In genomic region chr9:128215491-128216404, GRCh38 we compare ENCODE assay signal across 1 cellular context.
A peak's percentile ranks its signal among the peaks of the same experiment; 100 is the strongest.
TF ChIP-seq lines count a peak whose summit lies in the region.

No MANE protein-coding gene starts in this region.

TF ChIP-seq in HepG2, 621 proteins besides CTCF, POLR2A, EP300 and RAD21:
- TF ChIP-seq FOSL2 (CRISPR knock-in tag; IDR thresholded peaks at IDR 0.05) (peak; percentile 51; the same call in 1 of the 2 replicates), ZNF24 (IDR thresholded peaks at IDR 0.05) (no peak), ZNF143 (CRISPR knock-in tag; IDR thresholded peaks at IDR 0.05) (no peak), HCFC1 (IDR thresholded peaks at IDR 0.05; ENCODE audit: low read depth, low read length) (no peak), MBNL3 (CRISPR knock-in tag; conservative IDR thresholded peaks at IDR 0.05) (no peak), ZFP36L1 (CRISPR knock-in tag; IDR thresholded peaks at IDR 0.05) (no peak), GABPA (IDR thresholded peaks at IDR 0.05; ENCODE audit: low read depth, low read length) (no peak), GABPA (CRISPR knock-in tag; IDR thresholded peaks at IDR 0.05; ENCODE audit: low read depth) (0 out of 2 replicates have a peak, but pooled peaks have one; percentile 35), MTF2 (CRISPR knock-in tag; IDR thresholded peaks at IDR 0.05; ENCODE audit: borderline replicate concordance) (no peak), ZNF17 (CRISPR knock-in tag; IDR thresholded peaks at IDR 0.05) (no peak), ZNF317 (CRISPR knock-in tag; IDR thresholded peaks at IDR 0.05) (no peak), ADNP (CRISPR knock-in tag; IDR thresholded peaks at IDR 0.05) (no peak), CCDC6 (CRISPR knock-in tag; IDR thresholded peaks at IDR 0.05) (no peak), ZFP36 (IDR thresholded peaks at IDR 0.05; ENCODE audit: borderline replicate concordance, low read depth, low read length, partially characterized antibody) (peak; percentile 19), NCOA5 (CRISPR knock-in tag; IDR thresholded peaks at IDR 0.05) (no peak), ZNF441 (CRISPR knock-in tag; IDR thresholded peaks at IDR 0.05; ENCODE audit: borderline replicate concordance) (no peak), SCMH1 (CRISPR knock-in tag; IDR thresholded peaks at IDR 0.05; ENCODE audit: borderline replicate concordance) (no peak), ZNF138 (CRISPR knock-in tag; IDR thresholded peaks at IDR 0.05; ENCODE audit: low read depth) (no peak), GATAD1 (CRISPR knock-in tag; IDR thresholded peaks at IDR 0.05) (no peak), ZNF768 (CRISPR knock-in tag; IDR thresholded peaks at IDR 0.05) (peak; percentile 89), ZSCAN20 (CRISPR knock-in tag; IDR thresholded peaks at IDR 0.05; ENCODE audit: borderline replicate concordance) (no peak), ZMYM3 (CRISPR knock-in tag; IDR thresholded peaks at IDR 0.05) (peak; percentile 49; the same call in 1 of the 2 replicates)
- TF ChIP-seq, protein P1, sequence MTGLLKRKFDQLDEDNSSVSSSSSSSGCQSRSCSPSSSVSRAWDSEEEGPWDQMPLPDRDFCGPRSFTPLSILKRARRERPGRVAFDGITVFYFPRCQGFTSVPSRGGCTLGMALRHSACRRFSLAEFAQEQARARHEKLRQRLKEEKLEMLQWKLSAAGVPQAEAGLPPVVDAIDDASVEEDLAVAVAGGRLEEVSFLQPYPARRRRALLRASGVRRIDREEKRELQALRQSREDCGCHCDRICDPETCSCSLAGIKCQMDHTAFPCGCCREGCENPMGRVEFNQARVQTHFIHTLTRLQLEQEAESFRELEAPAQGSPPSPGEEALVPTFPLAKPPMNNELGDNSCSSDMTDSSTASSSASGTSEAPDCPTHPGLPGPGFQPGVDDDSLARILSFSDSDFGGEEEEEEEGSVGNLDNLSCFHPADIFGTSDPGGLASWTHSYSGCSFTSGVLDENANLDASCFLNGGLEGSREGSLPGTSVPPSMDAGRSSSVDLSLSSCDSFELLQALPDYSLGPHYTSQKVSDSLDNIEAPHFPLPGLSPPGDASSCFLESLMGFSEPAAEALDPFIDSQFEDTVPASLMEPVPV (CRISPR knock-in tag; IDR thresholded peaks at IDR 0.05), result no peak
- TF ChIP-seq, protein P2, sequence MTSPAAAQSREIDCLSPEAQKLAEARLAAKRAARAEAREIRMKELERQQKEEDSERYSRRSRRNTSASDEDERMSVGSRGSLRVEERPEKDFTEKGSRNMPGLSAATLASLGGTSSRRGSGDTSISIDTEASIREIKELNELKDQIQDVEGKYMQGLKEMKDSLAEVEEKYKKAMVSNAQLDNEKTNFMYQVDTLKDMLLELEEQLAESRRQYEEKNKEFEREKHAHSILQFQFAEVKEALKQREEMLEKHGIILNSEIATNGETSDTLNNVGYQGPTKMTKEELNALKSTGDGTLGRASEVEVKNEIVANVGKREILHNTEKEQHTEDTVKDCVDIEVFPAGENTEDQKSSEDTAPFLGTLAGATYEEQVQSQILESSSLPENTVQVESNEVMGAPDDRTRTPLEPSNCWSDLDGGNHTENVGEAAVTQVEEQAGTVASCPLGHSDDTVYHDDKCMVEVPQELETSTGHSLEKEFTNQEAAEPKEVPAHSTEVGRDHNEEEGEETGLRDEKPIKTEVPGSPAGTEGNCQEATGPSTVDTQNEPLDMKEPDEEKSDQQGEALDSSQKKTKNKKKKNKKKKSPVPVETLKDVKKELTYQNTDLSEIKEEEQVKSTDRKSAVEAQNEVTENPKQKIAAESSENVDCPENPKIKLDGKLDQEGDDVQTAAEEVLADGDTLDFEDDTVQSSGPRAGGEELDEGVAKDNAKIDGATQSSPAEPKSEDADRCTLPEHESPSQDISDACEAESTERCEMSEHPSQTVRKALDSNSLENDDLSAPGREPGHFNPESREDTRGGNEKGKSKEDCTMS (CRISPR knock-in tag; conservative IDR thresholded peaks at IDR 0.05), result no peak
- TF ChIP-seq, protein P3, sequence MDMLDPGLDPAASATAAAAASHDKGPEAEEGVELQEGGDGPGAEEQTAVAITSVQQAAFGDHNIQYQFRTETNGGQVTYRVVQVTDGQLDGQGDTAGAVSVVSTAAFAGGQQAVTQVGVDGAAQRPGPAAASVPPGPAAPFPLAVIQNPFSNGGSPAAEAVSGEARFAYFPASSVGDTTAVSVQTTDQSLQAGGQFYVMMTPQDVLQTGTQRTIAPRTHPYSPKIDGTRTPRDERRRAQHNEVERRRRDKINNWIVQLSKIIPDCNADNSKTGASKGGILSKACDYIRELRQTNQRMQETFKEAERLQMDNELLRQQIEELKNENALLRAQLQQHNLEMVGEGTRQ (IDR thresholded peaks at IDR 0.05; ENCODE audit: low read depth, low read length), result no peak
- TF ChIP-seq, protein P3 (CRISPR knock-in tag; IDR thresholded peaks at IDR 0.05; ENCODE audit: borderline replicate concordance), result no peak
